ENCODE assay signal across 19 cellular contexts in the genomic region with DNA sequence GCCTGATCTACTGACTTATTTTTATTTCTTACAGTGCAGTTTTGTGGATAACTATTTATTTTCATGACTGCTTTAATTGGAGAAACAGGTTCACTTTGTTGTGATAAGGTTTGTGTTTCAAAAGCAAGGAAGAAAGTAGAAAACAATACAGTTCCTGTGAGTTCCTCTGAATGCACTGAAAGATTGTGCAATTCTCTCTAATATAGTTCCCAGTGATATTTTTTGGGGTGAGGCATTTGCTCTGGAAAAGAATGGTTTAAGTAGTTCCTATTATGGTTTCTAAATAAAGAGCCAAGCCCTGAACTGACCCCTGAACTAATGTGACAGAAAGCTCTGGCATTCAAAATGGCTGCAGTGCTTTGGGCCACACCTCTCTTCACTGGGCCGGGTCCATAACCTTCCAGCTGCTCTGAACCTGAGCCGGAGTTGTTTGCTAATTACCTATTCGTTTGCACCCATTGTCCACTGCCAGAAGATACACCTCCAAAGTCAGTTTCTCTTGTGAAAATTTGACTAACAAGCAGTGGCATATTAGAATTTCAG. TPM values are rescaled to one million over a fixed set of nuclear protein-coding genes. Genes with fewer than 3 reads are reported as not detected.
DNase-seq lines count a peak whose midpoint lies in the region; ATAC-seq and TF ChIP-seq lines count a peak whose summit lies in the region.
"Had no signal": no experiment of that assay in that cellular context is flagged by ENCODE, and none has a peak within 500 bp of the region (broad histone marks: within the 10 kb centered on the region; RNA-seq: fewer than 3 reads in every experiment).

No MANE protein-coding gene starts in this region.

- H3K9me3 Mint-ChIP-seq in endodermal cell (peaks cover 3% of the 10 kb centered on the region), type B pancreatic cell (peaks cover 5% of the 10 kb centered on the region), Calu3 (ENCODE audit: low read depth, unreplicated experiment) (no peaks in the 10 kb centered on the region)
- H3K9me3 Mint-ChIP-seq: CD4-positive, alpha-beta T cell had no signal

- no peak overlapping the region for H3K9ac ChIP-seq in endodermal cell (ENCODE audit: extremely low read depth, low read length, poor library complexity, severe bottlenecking)
- H3K9ac ChIP-seq: SK-N-SH had no signal

- no peaks in the 10 kb centered on the region for H3K36me3 ChIP-seq in endodermal cell (ENCODE audit: control insufficient read depth, insufficient read depth, low read length)

- H3K4me1 ChIP-seq in endodermal cell (ENCODE audit: control insufficient read depth, insufficient read depth, low read length): peaks cover 3% of the 10 kb centered on the region

- H3K9me3 ChIP-seq in endodermal cell (ENCODE audit: control insufficient read depth, low read length): peaks cover 3% of the 10 kb centered on the region
- H3K9me3 ChIP-seq: SK-N-SH had no signal

- no TSS peak for BruUV-seq in Calu3 (replicated peaks; lab: Mats Ljungman, UMichigan)

- H3K27ac Mint-ChIP-seq in endodermal cell: peak overlapping the region; percentile 58
- peak overlapping the region; percentile 95 for H3K27ac Mint-ChIP-seq in type B pancreatic cell
- no peak overlapping the region for H3K27ac Mint-ChIP-seq in Calu3 (ENCODE audit: unreplicated experiment)
- H3K27ac Mint-ChIP-seq: CD4-positive, alpha-beta T cell had no signal

- DNase-seq in NCI-H526 (lab: John Stamatoyannopoulos, UW) (peak; percentile 44 to 66), endodermal cell (no peak), myocyte (ENCODE audit: low read depth) (peak; percentile 12), type B pancreatic cell (ENCODE audit: extremely low spot score, unreplicated experiment) (no peak), Calu3 (no peak), NCI-H1092 treated with DMSO at 0.1 percent for 48 hours (lab: John Stamatoyannopoulos, UW) (no peak)
- DNase-seq: ACHN; CD4-positive, alpha-beta T cell; DND-41; GF-D8; NCI-H1436 treated with DMSO at 0.1 percent for 48 hours; NCI-H2081 treated with DMSO at 0.1 percent for 48 hours; NCI-H2227 treated with DMSO at 0.1 percent for 48 hours; NCI-H69; PC-3; SK-N-SH had no signal

- no peaks in the 10 kb centered on the region for H3K27me3 ChIP-seq in endodermal cell (ENCODE audit: control insufficient read depth, insufficient read depth, low read length, poor library complexity, severe bottlenecking)

- H3K36me3 Mint-ChIP-seq in endodermal cell (ENCODE audit: low read depth) (no peaks in the 10 kb centered on the region), type B pancreatic cell (no peaks in the 10 kb centered on the region), Calu3 (ENCODE audit: insufficient read depth, unreplicated experiment) (no peaks in the 10 kb centered on the region)

- ATAC-seq in HG03175 (IDR thresholded peaks at IDR 0.05; ENCODE audit: unreplicated experiment): no peak
- ATAC-seq: PC-3 had no signal

- 94 to 100% methylated on average over 3 of the region's 3 CpGs for WGBS in endodermal cell (ENCODE audit: insufficient coverage in 1 of 2, insufficient read length in 1 of 2), 2 experiments

- TF ChIP-seq CTCF in endodermal cell (conservative IDR thresholded peaks at IDR 0.05): no peak
- TF ChIP-seq CTCF in type B pancreatic cell (conservative IDR thresholded peaks at IDR 0.05): no peak
- TF ChIP-seq CTCF in Calu3 (IDR thresholded peaks at IDR 0.05; ENCODE audit: unreplicated experiment): no peak

- peaks cover 49% of the 10 kb centered on the region for H3K4me1 Mint-ChIP-seq in endodermal cell
- peaks cover 37% of the 10 kb centered on the region for H3K4me1 Mint-ChIP-seq in type B pancreatic cell (ENCODE audit: unreplicated experiment)
- peaks cover 28% of the 10 kb centered on the region for H3K4me1 Mint-ChIP-seq in Calu3 (ENCODE audit: low read depth, unreplicated experiment)

- intact Hi-C loops in Calu3 (cut with micrococcal nuclease; ENCODE audit: unreplicated experiment): loop anchor here (5.0 to 10.0 kb wide), 2 partner anchors 35 to 63 kb away; no protein-coding TSS in a partner anchor

- H3K4me3 ChIP-seq in endodermal cell (ENCODE audit: low read length): no peak overlapping the region

- H3K4me3 Mint-ChIP-seq in endodermal cell: no peak overlapping the region
- H3K4me3 Mint-ChIP-seq in type B pancreatic cell: no peak overlapping the region
- no peak overlapping the region for H3K4me3 Mint-ChIP-seq in Calu3 (ENCODE audit: low read depth, unreplicated experiment)
- H3K4me3 Mint-ChIP-seq: CD4-positive, alpha-beta T cell had no signal

- H3K27me3 Mint-ChIP-seq in endodermal cell (ENCODE audit: insufficient read depth) (no peaks in the 10 kb centered on the region), type B pancreatic cell (no peaks in the 10 kb centered on the region), Calu3 (ENCODE audit: unreplicated experiment) (no peaks in the 10 kb centered on the region)

- CTCF ChIA-PET in Calu3 (lab: Charles Lee): no interaction called here

- H3K27ac ChIP-seq in endodermal cell (ENCODE audit: low read depth, low read length): no peak overlapping the region

RNA-seq across cellular contexts. Expression of gene VTCN1, which starts 56.6 kb away (rescaled TPM):
- total RNA-seq in endodermal cell (not detected), myocyte (not detected in 2 replicates), type B pancreatic cell (ENCODE audit: low replicate concordance) (49.4 and 125 TPM in 2 replicates), Calu3 (2022) (35.7 and 39.1 TPM in 2 replicates)
- 0.50 TPM for polyA plus RNA-seq in endodermal cell (2013, experiment 1 of 2)
- polyA plus RNA-seq in endodermal cell (2013, experiment 2 of 2): 0.25 TPM
- polyA plus RNA-seq in myocyte (2012): 0.05 TPM
- total RNA-seq: CD4-positive, alpha-beta T cell; H4; LHCN-M2; PC-3 had no signal
- polyA plus RNA-seq: SK-N-SH had no signal

Comparison
In these comparisons a context has a peak if more than half of its experiments do, and no peak if none do; other contexts are left out.
1. DNase-seq: peak in NCI-H526 (2 of 2) and myocyte (single experiment); none in endodermal cell (single experiment), type B pancreatic cell (single experiment), Calu3 (single experiment) and NCI-H1092 treated with DMSO at 0.1 percent for 48 hours (single experiment).
2. RNA of gene VTCN1, which starts 56.6 kb away (total RNA-seq): 49.4 to 125 TPM in type B pancreatic cell and 35.7 to 39.1 TPM in Calu3; not detected in myocyte and not detected in endodermal cell; every median in the first group is over 10 times any median in the second.